In the genomic region with DNA sequence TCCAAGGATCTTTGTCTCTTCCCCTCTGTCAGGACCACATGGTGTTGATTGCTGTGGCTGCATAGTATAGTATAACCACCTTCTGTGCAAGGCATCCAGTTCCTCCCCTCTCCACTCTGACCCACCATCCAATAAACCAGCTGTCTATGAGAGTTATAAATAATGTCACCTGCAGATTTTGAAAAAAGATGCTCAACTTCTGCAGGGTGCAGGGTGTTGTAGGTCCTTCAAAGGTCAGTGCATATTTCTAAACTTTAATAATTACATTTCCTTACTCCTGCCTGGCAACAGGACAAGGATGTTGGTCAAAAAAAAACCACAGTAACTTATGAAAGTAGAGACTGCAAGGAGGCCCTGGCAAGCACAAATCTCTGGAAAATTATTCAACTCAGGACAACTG, we compare ENCODE assay signal across 19 cellular contexts.
A peak's percentile ranks its signal among the peaks of the same experiment; 100 is the strongest.
DNase-seq lines count a peak whose midpoint lies in the region; ATAC-seq, FAIRE-seq and TF ChIP-seq lines count a peak whose summit lies in the region.
"Had no signal": no experiment of that assay in that cellular context is flagged by ENCODE, and none has a peak within 500 bp of the region (broad histone marks: within the 10 kb centered on the region; RNA-seq: fewer than 3 reads in every experiment).

No MANE protein-coding gene starts in this region.

- peak; percentile 69 for DNase-seq in EH (ENCODE audit: low read depth)
- DNase-seq in RCC 7860 (ENCODE audit: low spot score): no peak
- DNase-seq in esophagus muscularis mucosa (ENCODE audit: extremely low spot score): peak; percentile 29
- no peak for DNase-seq in osteoblast (ENCODE audit: insufficient read length, low spot score, missing footprints)
- DNase-seq in frontal cortex (ENCODE audit: low spot score in 2 of 2): no peak
- DNase-seq in naive thymus-derived CD4-positive, alpha-beta T cell: no peak
- no peak for DNase-seq in HuH-7 (ENCODE audit: low spot score)
- no peak for DNase-seq in NCI-H524 treated with DMSO at 0.1 percent for 48 hours (lab: John Stamatoyannopoulos, UW)
- DNase-seq: activated CD4-positive, alpha-beta T cell treated with anti-CD3 and anti-CD28 coated beads for 4 hours; activated naive CD4-positive, alpha-beta T cell; left colon; mucosa of descending colon; MV-4-11; NCI-H2081; ovary; stimulated activated CD4-positive, alpha-beta T cell treated with anti-CD3 and anti-CD28 coated beads, Interleukin-4, amount 100 ng/mL, for 1 hour; stimulated activated CD8-positive, alpha-beta memory T cell treated with anti-CD3 and anti-CD28 coated beads, Interleukin-4, amount 100 ng/mL, for 48 hours had no signal

- FAIRE-seq in RCC 7860 (lab: Jason Lieb, UNC): peak; percentile 58
- no peak for FAIRE-seq in frontal cortex (lab: Jason Lieb, UNC)

- no peak for TF ChIP-seq CTCF in esophagus muscularis mucosa (IDR thresholded peaks at IDR 0.05)
- TF ChIP-seq CTCF in osteoblast (IDR thresholded peaks at IDR 0.05; ENCODE audit: extremely low read depth, low read depth, low read length): no peak

- peaks cover 12 to 57% (median 55%) of the 10 kb centered on the region in 4 donors for H3K4me1 ChIP-seq in esophagus muscularis mucosa
- H3K4me1 ChIP-seq in osteoblast (ENCODE audit: insufficient read depth, low read length): peaks cover 58% of the 10 kb centered on the region
- H3K4me1 ChIP-seq in naive thymus-derived CD4-positive, alpha-beta T cell (ENCODE audit: control insufficient read depth in 2 of 2, insufficient read depth in 2 of 2, low read length in 2 of 2): no peaks in the 10 kb centered on the region

- no peaks in the 10 kb centered on the region for H3K4me1 Mint-ChIP-seq in naive thymus-derived CD4-positive, alpha-beta T cell
- H3K4me1 Mint-ChIP-seq: IgD-negative memory B cell had no signal

- H2AFZ ChIP-seq in osteoblast (ENCODE audit: low read length): no peak overlapping the region

- no peaks in the 10 kb centered on the region for H3K27me3 ChIP-seq in esophagus muscularis mucosa
- no peaks in the 10 kb centered on the region for H3K27me3 ChIP-seq in osteoblast (ENCODE audit: insufficient read depth, low read length)
- H3K27me3 ChIP-seq in naive thymus-derived CD4-positive, alpha-beta T cell (ENCODE audit: control insufficient read depth in 2 of 2, insufficient read depth in 2 of 2, low read length in 2 of 2): no peaks in the 10 kb centered on the region
- H3K27me3 ChIP-seq: ovary, suprapubic skin had no signal

- no peaks in the 10 kb centered on the region for H3K79me2 ChIP-seq in osteoblast (ENCODE audit: insufficient read depth, low read length)

- H3K27ac ChIP-seq in esophagus muscularis mucosa (replicated peaks in 1 of 4) (peak overlapping the region; percentile 75 to 87 (median 84)), osteoblast (ENCODE audit: low read depth, low read length) (peak overlapping the region; percentile 99)
- no peak overlapping the region for H3K27ac ChIP-seq in naive thymus-derived CD4-positive, alpha-beta T cell (ENCODE audit: low read depth, low read length)
- H3K27ac ChIP-seq: suprapubic skin had no signal

- peaks cover 0 to 5% (median 0%) of the 10 kb centered on the region in 11 donors for H3K9me3 Mint-ChIP-seq in naive thymus-derived CD4-positive, alpha-beta T cell

- TF ChIP-seq POLR2A in esophagus muscularis mucosa (IDR thresholded peaks at IDR 0.05; ENCODE audit: low read depth): no peak

- no peak for ATAC-seq in naive thymus-derived CD4-positive, alpha-beta T cell
- ATAC-seq: left colon, mucosa of descending colon had no signal

- no peak overlapping the region for H3K4me2 ChIP-seq in osteoblast (ENCODE audit: insufficient read depth, low read length)

- intact Hi-C loops in esophagus muscularis mucosa (cut with DNase I): no loop called here
- intact Hi-C loops in naive thymus-derived CD4-positive, alpha-beta T cell (cut with micrococcal nuclease): no loop called here

- no peaks in the 10 kb centered on the region for H4K20me1 ChIP-seq in osteoblast (ENCODE audit: insufficient read depth, low read length)

- H3K4me3 Mint-ChIP-seq in naive thymus-derived CD4-positive, alpha-beta T cell: no peak overlapping the region
- H3K4me3 Mint-ChIP-seq: IgD-negative memory B cell had no signal

- no peaks in the 10 kb centered on the region for H3K36me3 ChIP-seq in esophagus muscularis mucosa
- no peaks in the 10 kb centered on the region for H3K36me3 ChIP-seq in osteoblast (ENCODE audit: insufficient read depth, low read length)
- no peaks in the 10 kb centered on the region for H3K36me3 ChIP-seq in naive thymus-derived CD4-positive, alpha-beta T cell (ENCODE audit: control insufficient read depth in 2 of 3, insufficient read depth in 3 of 3, low read length in 3 of 3)
- H3K36me3 ChIP-seq: ovary, suprapubic skin had no signal

- H3K36me3 Mint-ChIP-seq in naive thymus-derived CD4-positive, alpha-beta T cell: no peaks in the 10 kb centered on the region
- H3K36me3 Mint-ChIP-seq: IgD-negative memory B cell had no signal

- H3K9me3 ChIP-seq in esophagus muscularis mucosa (no peaks in the 10 kb centered on the region), osteoblast (ENCODE audit: low read depth, low read length) (no peaks in the 10 kb centered on the region)
- no peaks in the 10 kb centered on the region for H3K9me3 ChIP-seq in naive thymus-derived CD4-positive, alpha-beta T cell (ENCODE audit: control insufficient read depth in 2 of 3, low read length in 3 of 3)
- H3K9me3 ChIP-seq: mucosa of descending colon, ovary, suprapubic skin had no signal

- H3K27ac Mint-ChIP-seq in naive thymus-derived CD4-positive, alpha-beta T cell: no peak overlapping the region
- H3K27ac Mint-ChIP-seq: IgD-negative memory B cell had no signal

- peaks cover 0 to 2% (median 0%) of the 10 kb centered on the region in 5 donors for H3K27me3 Mint-ChIP-seq in naive thymus-derived CD4-positive, alpha-beta T cell
- H3K27me3 Mint-ChIP-seq: IgD-negative memory B cell had no signal

- CTCF ChIA-PET in naive thymus-derived CD4-positive, alpha-beta T cell (lab: Charles Lee): no interaction called here

- no peak for TF ChIP-seq EP300 in esophagus muscularis mucosa (IDR thresholded peaks at IDR 0.05)

- POLR2A ChIA-PET in naive thymus-derived CD4-positive, alpha-beta T cell (lab: Charles Lee): no interaction called here

- H3K4me3 ChIP-seq in esophagus muscularis mucosa: no peak overlapping the region
- no peak overlapping the region for H3K4me3 ChIP-seq in osteoblast (ENCODE audit: insufficient read depth, low read length)
- H3K4me3 ChIP-seq in naive thymus-derived CD4-positive, alpha-beta T cell (ENCODE audit: low read length): no peak overlapping the region
- H3K4me3 ChIP-seq: mucosa of descending colon, ovary, suprapubic skin had no signal

Comparison
In these comparisons a context has a peak if more than half of its experiments do, and no peak if none do; other contexts are left out.
1. DNase-seq: peak in EH (single experiment) and esophagus muscularis mucosa (single experiment); none in RCC 7860 (single experiment), osteoblast (single experiment), frontal cortex (0 of 2), naive thymus-derived CD4-positive, alpha-beta T cell (0 of 9), HuH-7 (single experiment) and NCI-H524 treated with DMSO at 0.1 percent for 48 hours (single experiment).